7 cellular contexts compared by ENCODE assay signal in the genomic region with DNA sequence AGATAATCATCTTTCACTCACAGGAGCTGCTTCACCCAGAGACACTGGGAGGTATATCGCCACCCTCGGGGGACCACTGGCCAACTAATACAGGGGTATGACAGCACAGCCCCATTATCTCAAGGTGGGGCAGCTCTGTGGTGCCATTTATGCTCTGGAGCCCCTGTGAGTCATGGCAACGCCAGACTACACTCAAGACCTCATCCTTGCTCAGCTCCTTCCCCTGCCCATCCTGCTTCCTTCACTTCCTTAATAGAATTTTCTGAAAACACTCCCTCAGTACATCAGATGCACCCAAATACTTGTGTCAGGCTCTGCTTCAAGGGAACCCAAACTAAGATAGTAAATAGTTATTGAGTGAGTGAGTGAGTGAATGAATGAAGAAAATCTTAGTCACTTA. TPM values are rescaled to one million over a fixed set of nuclear protein-coding genes. Genes with fewer than 3 reads are reported as not detected.
"Had no signal": no experiment of that assay in that cellular context is flagged by ENCODE, and none has a peak within 500 bp of the region (broad histone marks: within the 10 kb centered on the region; RNA-seq: fewer than 3 reads in every experiment).

No MANE protein-coding gene starts in this region.

- DNase-seq: H9, HCEC 1CT, IMR-90 had no signal

- H3K4me3 Mint-ChIP-seq: GM23338, H9 had no signal

- H3K9me3 Mint-ChIP-seq: GM23338, H9 had no signal

- ATAC-seq: GM23338, K562 had no signal

- H3K4me3 ChIP-seq: GM23338, K562 had no signal

- H3K27ac ChIP-seq: HL-60 had no signal

- H3K27ac Mint-ChIP-seq: GM23338, H9 had no signal

RNA-seq across cellular contexts. Expression of gene TRIM42, which starts 45.7 kb away (rescaled TPM):
- total RNA-seq: GM23338, H1, H9, IMR-90, K562 had no signal
- polyA plus RNA-seq: GM23338, H1, IMR-90, K562 had no signal
